Comparison of ENCODE assay signal across 7 cellular contexts in genomic region chr17:15966879-15967248, GRCh38. TPM values are rescaled to one million over a fixed set of nuclear protein-coding genes. Genes with fewer than 3 reads are reported as not detected.
DNase-seq lines count a peak whose midpoint lies in the region; ATAC-seq and TF ChIP-seq lines count a peak whose summit lies in the region.

No MANE protein-coding gene starts in this region.

- WGBS in hepatocyte (ENCODE audit: low lambda C conversion rate, missing lambda C conversion rate) = 55% methylated on average over 10 of the region's 11 CpGs

- H3K27me3 Mint-ChIP-seq in HFFc6 (ENCODE audit: insufficient read depth) = peaks cover 3% of the 10 kb centered on the region

- H4K20me1 ChIP-seq in hepatocyte (ENCODE audit: insufficient read depth, poor library complexity, severe bottlenecking) = no peaks in the 10 kb centered on the region

- DNase-seq in HL-60 (ENCODE audit: low read depth in 1 of 2, low spot score in 1 of 2) = peak in 1 of 2 experiments; percentile 33
- no peak for DNase-seq in SJSA1 (ENCODE audit: low read depth in 1 of 2, low spot score in 2 of 2)
- no peak for DNase-seq in hepatocyte (ENCODE audit: low spot score)
- no peak for DNase-seq in sciatic nerve (ENCODE audit: low spot score)
- no peak for DNase-seq in DMS 273 (lab: John Stamatoyannopoulos, UW; ENCODE audit: unreplicated experiment)
- no peak for DNase-seq in germinal center (ENCODE audit: low spot score)
- no peak for DNase-seq in HFFc6

- peaks cover 68% of the 10 kb centered on the region for H3K4me1 ChIP-seq in SJSA1 (replicated peaks)
- H3K4me1 ChIP-seq in hepatocyte (ENCODE audit: insufficient read depth) = peaks cover 22% of the 10 kb centered on the region

- H3K9me3 ChIP-seq in SJSA1 (replicated peaks) = no peaks in the 10 kb centered on the region
- no peaks in the 10 kb centered on the region for H3K9me3 ChIP-seq in hepatocyte (ENCODE audit: low read depth)

- no peak for TF ChIP-seq CTCF in HL-60 (IDR thresholded peaks at IDR 0.05; ENCODE audit: insufficient read depth, low read length)
- no peak for TF ChIP-seq CTCF in hepatocyte (IDR thresholded peaks at IDR 0.05; ENCODE audit: poor library complexity)
- no peak for TF ChIP-seq CTCF in HFFc6 (IDR thresholded peaks at IDR 0.05)

- H3K9me2 ChIP-seq in hepatocyte (replicated peaks; ENCODE audit: insufficient read depth) = no peaks in the 10 kb centered on the region

- no peak overlapping the region for H3K27ac Mint-ChIP-seq in HFFc6

- no peak overlapping the region for H3K4me3 Mint-ChIP-seq in HFFc6

- no peaks in the 10 kb centered on the region for H3K27me3 ChIP-seq in HL-60 (ENCODE audit: insufficient read depth, poor library complexity, severe bottlenecking)
- H3K27me3 ChIP-seq in SJSA1 (replicated peaks) = no peaks in the 10 kb centered on the region
- no peaks in the 10 kb centered on the region for H3K27me3 ChIP-seq in hepatocyte

- H3K27ac ChIP-seq in HL-60 (replicated peaks) = peak overlapping the region; percentile 80
- H3K27ac ChIP-seq in SJSA1 = 0 out of 2 replicates have a peak overlapping the region, but pooled peaks have one; percentile 15
- H3K27ac ChIP-seq in hepatocyte = peak overlapping the region; percentile 74

- peaks cover 2% of the 10 kb centered on the region for H3K79me2 ChIP-seq in hepatocyte

- no peak overlapping the region for H3K4me3 ChIP-seq in HL-60 (replicated peaks; ENCODE audit: insufficient read depth, low read length)
- no peak overlapping the region for H3K4me3 ChIP-seq in SJSA1
- no peak overlapping the region for H3K4me3 ChIP-seq in hepatocyte

- no peaks in the 10 kb centered on the region for H3K9me3 Mint-ChIP-seq in HFFc6

- peak overlapping the region; percentile 50 for H3K4me2 ChIP-seq in hepatocyte

- intact Hi-C loops in sciatic nerve (cut with DNase I) = no loop called here

- ATAC-seq in sciatic nerve = peak; percentile 38

- H3K4me1 Mint-ChIP-seq in HFFc6 (ENCODE audit: low read depth) = peaks cover 18% of the 10 kb centered on the region

- H2AFZ ChIP-seq in hepatocyte = peak overlapping the region; percentile 42

- H3K36me3 ChIP-seq in SJSA1 (0 out of 2 replicates have a peak, but pooled peaks cover 5% of the 10 kb centered on the region), hepatocyte (replicated peaks; ENCODE audit: insufficient read depth, low read depth) (no peaks in the 10 kb centered on the region)

- no peaks in the 10 kb centered on the region for H3K36me3 Mint-ChIP-seq in HFFc6 (ENCODE audit: low read depth)

RNA-seq across cellular contexts. Expression of gene ADORA2B, which starts 21.9 kb away (rescaled TPM):
- total RNA-seq in SJSA1 (2014; rRNA removed; shearing (Covaris generic)) = 8.5 and 19.5 TPM in 2 replicates
- total RNA-seq in hepatocyte (9.2 and 11.4 TPM in 2 replicates), sciatic nerve (0.67 TPM)
- 11.7 and 15.4 TPM in 2 replicates for polyA plus RNA-seq in hepatocyte
- total RNA-seq in HFFc6 (2021; fragmentation: NEBNext Ultra II Directional; extraction: Animal tissue kit (Norgen Biotek cat#: 25700)) = 1 to 10 TPM in 3 of 6 experiments, under 1 TPM in 3; 0.91 to 1.2 (median 1.0) TPM

RNA-seq across cellular contexts. Expression of gene ZSWIM7, which starts 32.6 kb away (rescaled TPM):
- 16.2 and 18.8 TPM in 2 replicates for total RNA-seq in SJSA1 (2014; rRNA removed; shearing (Covaris generic))
- total RNA-seq in hepatocyte = 22.2 and 27.0 TPM in 2 replicates
- 41.8 and 46.8 TPM in 2 replicates for polyA plus RNA-seq in hepatocyte
- 19.3 TPM for total RNA-seq in sciatic nerve
- 10 to 100 TPM; 11.4 to 17.7 (median 15.5) TPM for total RNA-seq in HFFc6 (2021; fragmentation: NEBNext Ultra II Directional; extraction: Animal tissue kit (Norgen Biotek cat#: 25700))

RNA-seq across cellular contexts. Expression of gene TTC19, which starts 32.8 kb away (rescaled TPM):
- 23.1 and 28.9 TPM in 2 replicates for total RNA-seq in SJSA1 (2014; rRNA removed; shearing (Covaris generic))
- total RNA-seq in hepatocyte (31.8 and 42.5 TPM in 2 replicates), sciatic nerve (32.9 TPM)
- 39.0 and 46.5 TPM in 2 replicates for polyA plus RNA-seq in hepatocyte
- total RNA-seq in HFFc6 (2021; fragmentation: NEBNext Ultra II Directional; extraction: Animal tissue kit (Norgen Biotek cat#: 25700)) = 10 to 100 TPM; 10.4 to 15.4 (median 12.4) TPM

Comparison
In these comparisons a context has a peak if more than half of its experiments do, and no peak if none do; other contexts are left out.
1. H3K27ac ChIP-seq: peak in every context shown above with its lines; median percentile 80 in HL-60; 74 in hepatocyte; 15 in SJSA1.